Comparison of ENCODE assay signal across 27 cellular contexts in the genomic region with DNA sequence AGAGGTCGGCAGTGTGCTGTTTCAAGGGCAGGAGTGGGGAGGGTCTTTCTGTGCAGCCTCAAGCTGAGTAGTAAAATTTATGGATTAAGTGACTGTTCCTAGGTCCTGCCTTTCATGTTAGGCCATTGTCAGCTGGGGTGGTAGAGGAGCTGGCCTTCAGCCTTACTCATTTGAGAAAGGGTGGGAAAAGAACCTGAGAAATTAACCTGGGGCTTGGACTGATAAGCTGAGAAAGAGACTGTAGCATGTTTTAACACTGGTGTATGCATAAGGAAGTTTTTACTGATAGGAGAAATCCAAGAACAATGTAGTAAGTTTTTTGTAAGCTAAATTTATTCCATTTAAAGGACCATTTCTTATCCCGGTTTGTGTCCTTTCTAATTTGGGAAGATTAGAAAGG.
"Had no signal": no experiment of that assay in that cellular context is flagged by ENCODE, and none has a peak within 500 bp of the region (broad histone marks: within the 10 kb centered on the region; RNA-seq: fewer than 3 reads in every experiment).

No MANE protein-coding gene starts in this region.

- H3K36me3 ChIP-seq: ovary had no signal

- H3K4me3 ChIP-seq: neural progenitor cell, ovary, psoas muscle, suprapubic skin, testis, tibial artery, transverse colon, upper lobe of left lung, vagina had no signal

- DNase-seq: naive B cell; naive thymus-derived CD8-positive, alpha-beta T cell; nephron progenitor cell; occipital lobe; ovary; psoas muscle; right cardiac atrium; small intestine; stimulated activated CD4-positive, alpha-beta T cell treated with anti-CD3 and anti-CD28 coated beads, Interleukin-15, amount 100 ng/mL, for 24 hours; stimulated activated CD4-positive, alpha-beta T cell treated with anti-CD3 and anti-CD28 coated beads, Interleukin-2, amount 100 ng/mL, for 24 hours; stimulated activated CD4-positive, alpha-beta T cell treated with anti-CD3 and anti-CD28 coated beads, Interleukin-2, amount 100 ng/mL, for 48 hours; stimulated activated CD4-positive, alpha-beta T cell treated with anti-CD3 and anti-CD28 coated beads, Interleukin-4, amount 100 ng/mL, for 24 hours; stimulated activated naive B cell treated with anti-CD40 and anti-IgM and Interleukin-4, amounts not matched to agents 10 μg/mL and 1 μg/mL and 100 μg/mL, for 72 hours; stimulated activated naive CD4-positive, alpha-beta T cell treated with Interleukin-2 at 50 U/mL for 16 hours; substantia nigra; testis; tibial artery; transverse colon; upper lobe of left lung had no signal

- H3K4me2 ChIP-seq: neural progenitor cell had no signal

- H3K4me1 Mint-ChIP-seq: naive B cell; naive thymus-derived CD8-positive, alpha-beta T cell; stimulated activated effector memory CD8-positive, alpha-beta T cell treated with anti-CD3 and anti-CD28 coated beads, Interleukin-12 subunit alpha, Interleukin-12 subunit beta, amount 100 ng/mL, for 72 hours; stimulated activated naive B cell treated with anti-CD40 and anti-IgM and Interleukin-4, amounts not matched to agents 10 μg/mL and 1 μg/mL and 100 μg/mL, for 72 hours had no signal

- H3K27me3 Mint-ChIP-seq: naive B cell; naive thymus-derived CD8-positive, alpha-beta T cell; natural killer cell treated with Interleukin-12 subunit alpha and Interleukin-12 subunit beta and Interleukin-15 and Interleukin-18, amount 100 ng/mL, for 72 hours; stimulated activated naive B cell treated with anti-CD40 and anti-IgM and Interleukin-4, amounts not matched to agents 10 μg/mL and 1 μg/mL and 100 μg/mL, for 72 hours; stimulated activated naive CD8-positive, alpha-beta T cell treated with anti-CD3 and anti-CD28 coated beads, Interleukin-15, Interleukin-2, amounts not matched to agents 100 ng/mL and 50 ng/mL, for 24 hours had no signal

- H3K9ac ChIP-seq: neural progenitor cell had no signal

- H3K27ac ChIP-seq: neural progenitor cell, ovary, psoas muscle, suprapubic skin, testis, tibial artery, transverse colon, upper lobe of left lung, vagina had no signal

- H3K27me3 ChIP-seq: neural progenitor cell, ovary, suprapubic skin, testis, tibial artery, transverse colon, upper lobe of left lung, vagina had no signal

- H3K36me3 Mint-ChIP-seq: stimulated activated effector memory CD8-positive, alpha-beta T cell treated with anti-CD3 and anti-CD28 coated beads, Interleukin-12 subunit alpha, Interleukin-12 subunit beta, amount 100 ng/mL, for 72 hours had no signal

- H3K4me3 Mint-ChIP-seq: naive B cell; naive thymus-derived CD8-positive, alpha-beta T cell; natural killer cell treated with Interleukin-12 subunit alpha and Interleukin-12 subunit beta and Interleukin-15 and Interleukin-18, amount 100 ng/mL, for 72 hours; nephron progenitor cell; neural progenitor cell; stimulated activated effector memory CD8-positive, alpha-beta T cell treated with anti-CD3 and anti-CD28 coated beads, Interleukin-12 subunit alpha, Interleukin-12 subunit beta, amount 100 ng/mL, for 72 hours; stimulated activated naive B cell treated with anti-CD40 and anti-IgM and Interleukin-4, amounts not matched to agents 10 μg/mL and 1 μg/mL and 100 μg/mL, for 72 hours; stimulated activated naive CD8-positive, alpha-beta T cell treated with anti-CD3 and anti-CD28 coated beads, Interleukin-15, Interleukin-2, amounts not matched to agents 100 ng/mL and 50 ng/mL, for 24 hours had no signal

- H3K27ac Mint-ChIP-seq: naive B cell; natural killer cell treated with Interleukin-12 subunit alpha and Interleukin-12 subunit beta and Interleukin-15 and Interleukin-18, amount 100 ng/mL, for 72 hours; nephron progenitor cell; neural progenitor cell; stimulated activated effector memory CD8-positive, alpha-beta T cell treated with anti-CD3 and anti-CD28 coated beads, Interleukin-12 subunit alpha, Interleukin-12 subunit beta, amount 100 ng/mL, for 72 hours; stimulated activated naive B cell treated with anti-CD40 and anti-IgM and Interleukin-4, amounts not matched to agents 10 μg/mL and 1 μg/mL and 100 μg/mL, for 72 hours; stimulated activated naive CD8-positive, alpha-beta T cell treated with anti-CD3 and anti-CD28 coated beads, Interleukin-15, Interleukin-2, amounts not matched to agents 100 ng/mL and 50 ng/mL, for 24 hours had no signal

- H3K9me3 ChIP-seq: ovary, suprapubic skin, testis, vagina had no signal

- FAIRE-seq: small intestine, urothelium cell line had no signal

- H3K4me1 ChIP-seq: neural progenitor cell, psoas muscle, suprapubic skin, testis, transverse colon, upper lobe of left lung, vagina had no signal

- ATAC-seq: naive thymus-derived CD8-positive, alpha-beta T cell; natural killer cell treated with Interleukin-12 subunit alpha and Interleukin-12 subunit beta and Interleukin-15 and Interleukin-18, amount 100 ng/mL, for 72 hours; psoas muscle; sciatic nerve; stimulated activated effector memory CD8-positive, alpha-beta T cell treated with anti-CD3 and anti-CD28 coated beads, Interleukin-12 subunit alpha, Interleukin-12 subunit beta, amount 100 ng/mL, for 72 hours; stimulated activated naive B cell treated with anti-CD40 and anti-IgM and Interleukin-4, amounts not matched to agents 10 μg/mL and 1 μg/mL and 100 μg/mL, for 72 hours had no signal
